In the genomic region with DNA sequence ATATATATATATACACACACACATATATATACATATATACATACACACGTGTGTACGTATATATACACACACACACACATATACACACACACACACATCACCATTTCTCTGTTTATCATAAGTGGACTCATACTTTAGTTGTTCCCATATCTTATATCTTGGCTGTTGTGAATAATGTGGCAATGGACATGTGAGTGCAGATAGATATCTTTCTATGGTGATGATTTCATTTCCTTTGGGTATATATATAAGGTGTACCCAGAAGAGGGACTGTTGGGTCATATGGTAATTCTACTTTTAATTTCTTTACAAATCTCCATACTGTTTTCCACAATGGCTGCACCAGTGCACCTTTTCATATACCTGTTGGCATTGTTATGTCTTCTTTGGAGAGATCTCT, we compare ENCODE assay signal across 29 cellular contexts.
"Had no signal": no experiment of that assay in that cellular context is flagged by ENCODE, and none has a peak within 500 bp of the region (broad histone marks: within the 10 kb centered on the region; RNA-seq: fewer than 3 reads in every experiment).

No MANE protein-coding gene starts in this region.

- DNase-seq: nephron progenitor cell; nucleus accumbens; pancreas; posterior cingulate gyrus; psoas muscle; right cardiac atrium; right lobe of liver; sigmoid colon; small intestine; stimulated activated CD4-positive, alpha-beta T cell treated with anti-CD3 and anti-CD28 coated beads, Interleukin-15, amount 100 ng/mL, for 24 hours; stimulated activated CD4-positive, alpha-beta T cell treated with anti-CD3 and anti-CD28 coated beads, Interleukin-2, amount 100 ng/mL, for 24 hours; stimulated activated CD4-positive, alpha-beta T cell treated with anti-CD3 and anti-CD28 coated beads, Interleukin-2, amount 100 ng/mL, for 48 hours; stimulated activated CD4-positive, alpha-beta T cell treated with anti-CD3 and anti-CD28 coated beads, Interleukin-4, amount 100 ng/mL, for 24 hours; stimulated activated naive B cell treated with anti-CD40 and anti-IgM and Interleukin-4, amounts not matched to agents 10 μg/mL and 1 μg/mL and 100 μg/mL, for 72 hours; stimulated activated naive CD4-positive, alpha-beta T cell treated with Interleukin-2 at 50 U/mL for 16 hours; stomach; thyroid gland; trophoblast cell; upper lobe of left lung had no signal

- H3K9me3 ChIP-seq: neutrophil, pancreas, psoas muscle, right lobe of liver, sigmoid colon, stomach, thoracic aorta, thyroid gland, tibial nerve, upper lobe of left lung, vagina had no signal

- H3K4me1 Mint-ChIP-seq: nephron progenitor cell; neural crest cell; stimulated activated effector memory CD8-positive, alpha-beta T cell treated with anti-CD3 and anti-CD28 coated beads, Interleukin-12 subunit alpha, Interleukin-12 subunit beta, amount 100 ng/mL, for 72 hours; stimulated activated naive B cell treated with anti-CD40 and anti-IgM and Interleukin-4, amounts not matched to agents 10 μg/mL and 1 μg/mL and 100 μg/mL, for 72 hours had no signal

- H3K4me3 Mint-ChIP-seq: natural killer cell treated with Interleukin-12 subunit alpha and Interleukin-12 subunit beta and Interleukin-15 and Interleukin-18, amount 100 ng/mL, for 72 hours; nephron progenitor cell; neural crest cell; stimulated activated effector memory CD8-positive, alpha-beta T cell treated with anti-CD3 and anti-CD28 coated beads, Interleukin-12 subunit alpha, Interleukin-12 subunit beta, amount 100 ng/mL, for 72 hours; stimulated activated naive B cell treated with anti-CD40 and anti-IgM and Interleukin-4, amounts not matched to agents 10 μg/mL and 1 μg/mL and 100 μg/mL, for 72 hours; stimulated activated naive CD8-positive, alpha-beta T cell treated with anti-CD3 and anti-CD28 coated beads, Interleukin-15, Interleukin-2, amounts not matched to agents 100 ng/mL and 50 ng/mL, for 24 hours had no signal

- H3K27me3 ChIP-seq: neutrophil, pancreas, right lobe of liver, sigmoid colon, stomach, thyroid gland, tibial nerve, upper lobe of left lung, vagina had no signal

- H3K36me3 ChIP-seq: neutrophil, right lobe of liver, sigmoid colon, stomach, thoracic aorta, thyroid gland, tibial nerve, upper lobe of left lung, vagina had no signal

- H3K27ac Mint-ChIP-seq: natural killer cell treated with Interleukin-12 subunit alpha and Interleukin-12 subunit beta and Interleukin-15 and Interleukin-18, amount 100 ng/mL, for 72 hours; nephron progenitor cell; progenitor cell of endocrine pancreas; stimulated activated effector memory CD8-positive, alpha-beta T cell treated with anti-CD3 and anti-CD28 coated beads, Interleukin-12 subunit alpha, Interleukin-12 subunit beta, amount 100 ng/mL, for 72 hours; stimulated activated naive B cell treated with anti-CD40 and anti-IgM and Interleukin-4, amounts not matched to agents 10 μg/mL and 1 μg/mL and 100 μg/mL, for 72 hours; stimulated activated naive CD8-positive, alpha-beta T cell treated with anti-CD3 and anti-CD28 coated beads, Interleukin-15, Interleukin-2, amounts not matched to agents 100 ng/mL and 50 ng/mL, for 24 hours had no signal

- H3K27me3 Mint-ChIP-seq: natural killer cell treated with Interleukin-12 subunit alpha and Interleukin-12 subunit beta and Interleukin-15 and Interleukin-18, amount 100 ng/mL, for 72 hours; progenitor cell of endocrine pancreas; stimulated activated naive B cell treated with anti-CD40 and anti-IgM and Interleukin-4, amounts not matched to agents 10 μg/mL and 1 μg/mL and 100 μg/mL, for 72 hours; stimulated activated naive CD8-positive, alpha-beta T cell treated with anti-CD3 and anti-CD28 coated beads, Interleukin-15, Interleukin-2, amounts not matched to agents 100 ng/mL and 50 ng/mL, for 24 hours had no signal

- H3K9me3 Mint-ChIP-seq: natural killer cell treated with Interleukin-12 subunit alpha and Interleukin-12 subunit beta and Interleukin-15 and Interleukin-18, amount 100 ng/mL, for 72 hours; nephron progenitor cell; stimulated activated effector memory CD8-positive, alpha-beta T cell treated with anti-CD3 and anti-CD28 coated beads, Interleukin-12 subunit alpha, Interleukin-12 subunit beta, amount 100 ng/mL, for 72 hours; stimulated activated naive B cell treated with anti-CD40 and anti-IgM and Interleukin-4, amounts not matched to agents 10 μg/mL and 1 μg/mL and 100 μg/mL, for 72 hours; stimulated activated naive CD8-positive, alpha-beta T cell treated with anti-CD3 and anti-CD28 coated beads, Interleukin-15, Interleukin-2, amounts not matched to agents 100 ng/mL and 50 ng/mL, for 24 hours had no signal

- ATAC-seq: natural killer cell treated with Interleukin-12 subunit alpha and Interleukin-12 subunit beta and Interleukin-15 and Interleukin-18, amount 100 ng/mL, for 72 hours; pancreas; psoas muscle; right cardiac atrium; right lobe of liver; stimulated activated effector memory CD8-positive, alpha-beta T cell treated with anti-CD3 and anti-CD28 coated beads, Interleukin-12 subunit alpha, Interleukin-12 subunit beta, amount 100 ng/mL, for 72 hours; stimulated activated naive B cell treated with anti-CD40 and anti-IgM and Interleukin-4, amounts not matched to agents 10 μg/mL and 1 μg/mL and 100 μg/mL, for 72 hours had no signal

- H3K27ac ChIP-seq: neutrophil, pancreas, psoas muscle, right lobe of liver, sigmoid colon, stomach, thoracic aorta, thyroid gland, tibial nerve, upper lobe of left lung, vagina had no signal

- H3K4me3 ChIP-seq: pancreas, psoas muscle, right lobe of liver, sigmoid colon, stomach, thoracic aorta, thyroid gland, tibial nerve, upper lobe of left lung, vagina had no signal

- FAIRE-seq: pancreas, small intestine, urothelium cell line had no signal

- H3K4me1 ChIP-seq: psoas muscle, right lobe of liver, thyroid gland, vagina had no signal

- H3K36me3 Mint-ChIP-seq: natural killer cell treated with Interleukin-12 subunit alpha and Interleukin-12 subunit beta and Interleukin-15 and Interleukin-18, amount 100 ng/mL, for 72 hours had no signal
